18 cellular contexts compared by ENCODE assay signal in the genomic region with DNA sequence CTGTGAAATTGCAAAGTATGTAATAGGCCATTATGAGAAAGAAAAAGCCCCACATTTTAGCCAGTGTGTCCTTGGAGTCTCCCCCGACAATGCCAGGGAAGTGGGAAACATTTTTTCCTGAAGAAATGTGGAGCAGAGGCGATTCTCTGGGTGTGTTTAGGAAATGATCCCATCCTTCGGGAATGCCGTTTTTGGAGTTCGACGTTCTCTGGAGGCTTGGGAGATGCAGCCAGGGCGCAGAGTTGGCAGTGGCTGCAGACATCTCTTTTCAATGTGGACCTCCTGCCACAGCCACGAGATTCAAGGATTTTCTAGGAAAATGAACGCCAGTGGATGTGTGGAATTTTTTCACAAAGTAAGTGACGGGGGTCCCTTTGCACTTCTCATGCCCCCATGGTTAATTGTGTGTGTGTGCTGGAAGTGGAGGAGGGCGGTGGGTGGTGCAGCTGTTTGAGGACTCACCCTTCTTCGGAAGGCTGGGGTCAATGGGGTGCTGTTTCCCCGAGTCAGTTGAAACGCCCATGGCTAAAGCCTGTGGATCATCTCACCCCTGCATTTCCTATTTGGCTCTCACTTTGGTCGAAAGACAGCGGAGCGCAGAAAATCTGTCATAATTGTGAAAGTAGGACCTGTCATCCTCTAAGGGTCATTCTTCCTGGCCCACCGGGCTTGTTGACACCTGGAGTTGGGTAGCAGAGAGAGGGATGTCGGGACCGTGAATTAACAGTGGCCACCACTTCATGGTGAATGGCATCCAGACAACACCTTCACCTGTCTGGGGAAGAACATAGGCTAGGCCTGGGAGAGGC.
A peak's percentile ranks its signal among the peaks of the same experiment; 100 is the strongest.
DNase-seq lines count a peak whose midpoint lies in the region; ATAC-seq and TF ChIP-seq lines count a peak whose summit lies in the region.
"Had no signal": no experiment of that assay in that cellular context is flagged by ENCODE, and none has a peak within 500 bp of the region (broad histone marks: within the 10 kb centered on the region; RNA-seq: fewer than 3 reads in every experiment).

No MANE protein-coding gene starts in this region.

- DNase-seq in 8988T = peak; percentile 75
- peak; percentile 44 for DNase-seq in GM04504 (ENCODE audit: low read depth)
- DNase-seq in cardiac fibroblast (ENCODE audit: low read depth in 2 of 2) = peak; percentile 43 to 71
- DNase-seq in right lobe of liver = peak in 1 of 3 donors; percentile 27
- no peak for DNase-seq in NCI-H2171 (lab: John Stamatoyannopoulos, UW)
- no peak for DNase-seq in HT-29 (ENCODE audit: low spot score)
- no peak for DNase-seq in activated T-cell treated with anti-CD3 and anti-CD28 coated beads, Interleukin-2, amount 50 U/mL, for 48 hours
- DNase-seq: activated CD8-positive, alpha-beta memory T cell treated with anti-CD3 and anti-CD28 coated beads, Interleukin-2, amount 50 U/mL, for 4 hours; DMS79; lower lobe of right lung; NCI-H2171 treated with DMSO at 0.1 percent for 48 hours; occipital lobe; stimulated activated CD4-positive, alpha-beta T cell treated with anti-CD3 and anti-CD28 coated beads, Interleukin-15, amount 100 ng/mL, for 24 hours; transverse colon had no signal

- 68% methylated on average over 11 of the region's 20 CpGs for WGBS in right lobe of liver (ENCODE audit: insufficient coverage, low coverage, low lambda C conversion rate, missing lambda C conversion rate)

- H3K4me3 ChIP-seq in cardiac fibroblast (replicated peaks in 1 of 2; ENCODE audit: low read depth in 2 of 2, low read length in 2 of 2) (no peak overlapping the region), right lobe of liver (no peak overlapping the region)
- H3K4me3 ChIP-seq: GM23338, lower lobe of right lung, transverse colon had no signal

- H3K27ac ChIP-seq in right lobe of liver = peak overlapping the region in 2 of 3 donors; percentile 17 to 51
- H3K27ac ChIP-seq: HL-60, lower lobe of right lung, transverse colon had no signal

- no peak for ATAC-seq in right lobe of liver
- ATAC-seq in HG02870 (IDR thresholded peaks at IDR 0.05; ENCODE audit: unreplicated experiment) = no peak
- ATAC-seq: GM23338, lower lobe of right lung, WTC11 had no signal

- H3K4me1 ChIP-seq in right lobe of liver = peaks cover 0 to 31% (median 18%) of the 10 kb centered on the region in 4 donors

- no peak for TF ChIP-seq CTCF in cardiac fibroblast (IDR thresholded peaks at IDR 0.05; ENCODE audit: low read depth, low read length)
- no peak for TF ChIP-seq CTCF in right lobe of liver (IDR thresholded peaks at IDR 0.05)

- intact Hi-C loops in right lobe of liver (cut with DNase I) = no loop called here

- no peaks in the 10 kb centered on the region for H3K36me3 ChIP-seq in right lobe of liver
- H3K36me3 ChIP-seq: lower lobe of right lung, transverse colon had no signal

- no peaks in the 10 kb centered on the region for H3K9me3 ChIP-seq in right lobe of liver
- H3K9me3 ChIP-seq: lower lobe of right lung, transverse colon had no signal

- no peaks in the 10 kb centered on the region for H3K27me3 ChIP-seq in right lobe of liver
- H3K27me3 ChIP-seq: transverse colon had no signal

- TF ChIP-seq POLR2A in right lobe of liver (IDR thresholded peaks at IDR 0.05) = no peak

Comparison
In these comparisons a context has a peak if more than half of its experiments do, and no peak if none do; other contexts are left out.
1. DNase-seq: peak in 8988T (single experiment), GM04504 (single experiment) and cardiac fibroblast (2 of 2); none in NCI-H2171 (single experiment), HT-29 (single experiment) and activated T-cell treated with anti-CD3 and anti-CD28 coated beads, Interleukin-2, amount 50 U/mL, for 48 hours (0 of 2).